Comparison of ENCODE assay signal across 20 cellular contexts in the genomic region with DNA sequence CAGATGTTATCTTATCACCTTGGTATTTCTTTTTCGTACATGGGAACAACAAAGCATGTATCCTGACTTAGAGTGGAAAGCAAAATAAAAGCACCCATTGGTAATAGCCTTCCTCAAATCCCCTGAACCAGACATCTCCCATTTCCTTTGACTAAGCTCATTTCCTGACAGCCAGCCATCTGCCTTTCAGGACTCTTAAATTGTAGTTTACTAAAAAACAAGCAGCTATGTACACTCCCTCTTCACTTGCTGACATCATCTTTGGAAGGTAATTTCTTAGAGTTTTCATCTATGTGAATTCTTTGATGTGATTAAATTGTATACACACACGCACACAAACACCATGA. TPM values are rescaled to one million over a fixed set of nuclear protein-coding genes. Genes with fewer than 3 reads are reported as not detected.
DNase-seq lines count a peak whose midpoint lies in the region; ATAC-seq and TF ChIP-seq lines count a peak whose summit lies in the region.
"Had no signal": no experiment of that assay in that cellular context is flagged by ENCODE, and none has a peak within 500 bp of the region (broad histone marks: within the 10 kb centered on the region; RNA-seq: fewer than 3 reads in every experiment).

No MANE protein-coding gene starts in this region.

- DNase-seq in NCI-H1092 treated with DMSO at 0.1 percent for 48 hours (lab: John Stamatoyannopoulos, UW) (peak; percentile 20), NCI-H1092 (lab: John Stamatoyannopoulos, UW) (no peak), NCI-H82 (lab: John Stamatoyannopoulos, UW) (peak; percentile 86), fibroblast of the aortic adventitia (ENCODE audit: low read depth) (peak; percentile 19), osteoblast (ENCODE audit: insufficient read length, low spot score, missing footprints) (no peak), HUDEP-2 (lab: John Stamatoyannopoulos, UW; ENCODE audit: unreplicated experiment in 76 of 76) (no peak), SHP77 treated with DMSO at 0.1 percent for 48 hours (lab: John Stamatoyannopoulos, UW) (no peak)
- DNase-seq: 8988T; activated CD4-positive, alpha-beta T cell treated with anti-CD3 and anti-CD28 coated beads, Interleukin-2, amount 50 U/mL, for 48 hours; activated naive CD8-positive, alpha-beta T cell treated with anti-CD3 and anti-CD28 coated beads for 36 hours; activated T-cell treated with anti-CD3 and anti-CD28 coated beads, Interleukin-2, amount 50 U/mL, for 24 hours; cerebellar nuclear complex; kidney; MM.1S; NCI-H2107; pancreas; spleen had no signal

- H3K4me3 ChIP-seq in fibroblast of the aortic adventitia (ENCODE audit: low read depth, low read length), result no peak overlapping the region
- no peak overlapping the region for H3K4me3 ChIP-seq in osteoblast (ENCODE audit: insufficient read depth, low read length)
- H3K4me3 ChIP-seq: GM23248, pancreas, spleen had no signal

- H3K4me2 ChIP-seq in osteoblast (ENCODE audit: insufficient read depth, low read length), result no peak overlapping the region

- no peaks in the 10 kb centered on the region for H3K9me3 ChIP-seq in osteoblast (ENCODE audit: low read depth, low read length)
- H3K9me3 ChIP-seq: pancreas, spleen had no signal

- H3K4me1 ChIP-seq in osteoblast (ENCODE audit: insufficient read depth, low read length), result peaks cover 5% of the 10 kb centered on the region

- no peak overlapping the region for H2AFZ ChIP-seq in osteoblast (ENCODE audit: low read length)

- TF ChIP-seq CTCF in fibroblast of the aortic adventitia (IDR thresholded peaks at IDR 0.05; ENCODE audit: insufficient read depth, low read length) (no peak), osteoblast (IDR thresholded peaks at IDR 0.05; ENCODE audit: extremely low read depth, low read depth, low read length) (no peak)

- no peaks in the 10 kb centered on the region for H3K27me3 ChIP-seq in osteoblast (ENCODE audit: insufficient read depth, low read length)
- H3K27me3 ChIP-seq: pancreas, spleen had no signal

- H3K79me2 ChIP-seq in osteoblast (ENCODE audit: insufficient read depth, low read length), result no peaks in the 10 kb centered on the region

- peak overlapping the region; percentile 48 for H3K27ac ChIP-seq in osteoblast (ENCODE audit: low read depth, low read length)
- H3K27ac ChIP-seq: GM23248, pancreas, spleen had no signal

- no peaks in the 10 kb centered on the region for H4K20me1 ChIP-seq in osteoblast (ENCODE audit: insufficient read depth, low read length)

- H3K36me3 ChIP-seq in osteoblast (ENCODE audit: insufficient read depth, low read length), result no peaks in the 10 kb centered on the region
- H3K36me3 ChIP-seq: pancreas, spleen had no signal

- ATAC-seq in GM21576 (IDR thresholded peaks at IDR 0.05; ENCODE audit: unreplicated experiment), result no peak
- ATAC-seq: pancreas; stimulated activated memory B cell treated with anti-CD40 and anti-IgM and Interleukin-4, amounts not matched to agents 10 μg/mL and 1 μg/mL and 100 μg/mL, for 72 hours had no signal

RNA-seq across cellular contexts. Expression of a gene that starts 40.7 kb away (rescaled TPM):
- total RNA-seq in fibroblast of the aortic adventitia (ENCODE audit: low replicate concordance) (13.2 and 25.8 TPM in 2 replicates), osteoblast (20.6 and 25.3 TPM in 2 replicates)

Comparison
In these comparisons a context has a peak if more than half of its experiments do, and no peak if none do; other contexts are left out.
1. DNase-seq: peak in NCI-H1092 treated with DMSO at 0.1 percent for 48 hours (single experiment), NCI-H82 (single experiment) and fibroblast of the aortic adventitia (single experiment); none in NCI-H1092 (single experiment), osteoblast (single experiment), HUDEP-2 (0 of 76) and SHP77 treated with DMSO at 0.1 percent for 48 hours (single experiment).